Comparison of ENCODE assay signal across 28 cellular contexts in genomic region chr2:181112916-181113315, GRCh38.
"Had no signal": no experiment of that assay in that cellular context is flagged by ENCODE, and none has a peak within 500 bp of the region (broad histone marks: within the 10 kb centered on the region; RNA-seq: fewer than 3 reads in every experiment).

No MANE protein-coding gene starts in this region.

- ATAC-seq: activated naive CD4-positive, alpha-beta T cell treated with anti-CD3 and anti-CD28 coated beads, Interleukin-2, amount 50 U/mL, for 72 hours; activated T-cell treated with anti-CD3 and anti-CD28 coated beads, Interleukin-2, amount 50 U/mL, for 72 hours; body of pancreas; Panc1 had no signal

- H3K4me1 ChIP-seq: adrenal gland, body of pancreas, breast epithelium, SJCRH30 had no signal

- H3K36me3 ChIP-seq: adrenal gland, breast epithelium, SJCRH30, WERI-Rb-1 had no signal

- H3K27ac Mint-ChIP-seq: activated naive CD4-positive, alpha-beta T cell treated with anti-CD3 and anti-CD28 coated beads for 36 hours; activated T-cell treated with anti-CD3 and anti-CD28 coated beads, Interleukin-2, amount 50 U/mL, for 72 hours had no signal

- FAIRE-seq: astrocyte had no signal

- H3K4me3 ChIP-seq: adrenal gland, body of pancreas, breast epithelium, SJCRH30, SK-N-MC had no signal

- H3K9me3 ChIP-seq: adrenal gland, body of pancreas, breast epithelium, SJCRH30 had no signal

- H3K4me3 Mint-ChIP-seq: activated naive CD4-positive, alpha-beta T cell treated with anti-CD3 and anti-CD28 coated beads for 36 hours; activated T-cell treated with anti-CD3 and anti-CD28 coated beads, Interleukin-2, amount 50 U/mL, for 72 hours had no signal

- H3K9me3 Mint-ChIP-seq: activated naive CD4-positive, alpha-beta T cell treated with anti-CD3 and anti-CD28 coated beads for 36 hours had no signal

- H3K27me3 ChIP-seq: adrenal gland, body of pancreas, breast epithelium, SJCRH30 had no signal

- DNase-seq: activated CD4-positive, alpha-beta T cell treated with anti-CD3 and anti-CD28 coated beads for 1 hour; activated CD4-positive, alpha-beta T cell treated with anti-CD3 and anti-CD28 coated beads for 48 hours; activated CD4-positive, alpha-beta T cell treated with anti-CD3 and anti-CD28 coated beads, Interleukin-2, amount 50 U/mL, for 48 hours; activated CD4-positive, CD25-positive, alpha-beta regulatory T cell; activated gamma-delta T cell treated with Interleukin-2 at 50 U/mL for 16 hours; activated naive CD4-positive, alpha-beta T cell treated with anti-CD3 and anti-CD28 coated beads for 36 hours; activated T-cell treated with anti-CD3 and anti-CD28 coated beads, Interleukin-2, amount 50 U/mL, for 1 hour; activated T-cell treated with anti-CD3 and anti-CD28 coated beads, Interleukin-2, amount 50 U/mL, for 72 hours; adrenal gland; body of pancreas; Kasumi-1; MM.1S; MV-4-11; NCI-H1092; NCI-H1436 treated with DMSO at 0.1 percent for 48 hours; NCI-H1694 treated with DMSO at 0.1 percent for 48 hours; NCI-H2029; NCI-H345; NCI-H524 treated with DMSO at 0.1 percent for 48 hours; SHP77; SJCRH30; T1000; WERI-Rb-1 had no signal

- H3K27ac ChIP-seq: adrenal gland, body of pancreas, breast epithelium, SJCRH30, SK-N-MC, WERI-Rb-1 had no signal
